8 cellular contexts compared by ENCODE assay signal in genomic region chr2:142989276-142990204, GRCh38.
DNase-seq lines count a peak whose midpoint lies in the region; ATAC-seq and TF ChIP-seq lines count a peak whose summit lies in the region.

No MANE protein-coding gene starts in this region.

- H3K27me3 ChIP-seq in upper lobe of right lung: no peaks in the 10 kb centered on the region

- H3K36me3 ChIP-seq in upper lobe of right lung: no peaks in the 10 kb centered on the region

- no peak overlapping the region for H3K4me3 ChIP-seq in upper lobe of right lung

- peak; percentile 58 for TF ChIP-seq CTCF in upper lobe of right lung (IDR thresholded peaks at IDR 0.05)

- no peak overlapping the region for H3K27ac ChIP-seq in upper lobe of right lung

- intact Hi-C loops in upper lobe of right lung (cut with DNase I): no loop called here

- DNase-seq in NCI-H1436 (lab: John Stamatoyannopoulos, UW): peak; percentile 37
- no peak for DNase-seq in NCI-H1436 treated with DMSO at 0.1 percent for 48 hours (lab: John Stamatoyannopoulos, UW)
- peak; percentile 13 for DNase-seq in KG1 (lab: John Stamatoyannopoulos, UW)
- peak; percentile 8 for DNase-seq in SKM-1 (lab: John Stamatoyannopoulos, UW; ENCODE audit: unreplicated experiment)
- peak; percentile 22 for DNase-seq in globus pallidus (ENCODE audit: low spot score)
- DNase-seq in upper lobe of right lung: no peak
- DNase-seq in OCI-M2 (lab: John Stamatoyannopoulos, UW; ENCODE audit: unreplicated experiment): no peak

- no peaks in the 10 kb centered on the region for H3K4me1 ChIP-seq in upper lobe of right lung

- peak; percentile 77 for ATAC-seq in GM21619 (IDR thresholded peaks at IDR 0.05; ENCODE audit: unreplicated experiment)
- ATAC-seq in upper lobe of right lung: peak; percentile 56

- H3K9me3 ChIP-seq in upper lobe of right lung: no peaks in the 10 kb centered on the region

Comparison
In these comparisons a context has a peak if more than half of its experiments do, and no peak if none do; other contexts are left out.
1. DNase-seq: peak in NCI-H1436 (single experiment), KG1 (single experiment), SKM-1 (single experiment) and globus pallidus (single experiment); none in NCI-H1436 treated with DMSO at 0.1 percent for 48 hours (single experiment), upper lobe of right lung (single experiment) and OCI-M2 (single experiment).